ENCODE assay signal across 27 cellular contexts in genomic region chr20:41331731-41332130, GRCh38. TPM values are rescaled to one million over a fixed set of nuclear protein-coding genes. Genes with fewer than 3 reads are reported as not detected.
"Had no signal": no experiment of that assay in that cellular context is flagged by ENCODE, and none has a peak within 500 bp of the region (broad histone marks: within the 10 kb centered on the region; RNA-seq: fewer than 3 reads in every experiment).

No MANE protein-coding gene starts in this region.

- H3K9me3 Mint-ChIP-seq: memory B cell; natural killer cell; stimulated activated memory B cell treated with anti-CD40 and anti-IgM and Interleukin-4, amounts not matched to agents 10 μg/mL and 1 μg/mL and 100 μg/mL, for 72 hours had no signal

- ATAC-seq: foreskin keratinocyte; gastroesophageal sphincter; heart left ventricle; left cardiac atrium; left ventricle myocardium superior; natural killer cell; psoas muscle; right cardiac atrium; stimulated activated memory B cell treated with anti-CD40 and anti-IgM and Interleukin-4, amounts not matched to agents 10 μg/mL and 1 μg/mL and 100 μg/mL, for 72 hours; stimulated activated naive CD8-positive, alpha-beta T cell treated with anti-CD3 and anti-CD28 coated beads, Interleukin-15, Interleukin-2, amounts not matched to agents 100 U/mL and 50 U/mL, for 24 hours had no signal

- H3K79me2 ChIP-seq: hepatocyte had no signal

- H3K4me3 Mint-ChIP-seq: memory B cell; natural killer cell; stimulated activated memory B cell treated with anti-CD40 and anti-IgM and Interleukin-4, amounts not matched to agents 10 μg/mL and 1 μg/mL and 100 μg/mL, for 72 hours had no signal

- H3K27ac Mint-ChIP-seq: memory B cell; natural killer cell; stimulated activated memory B cell treated with anti-CD40 and anti-IgM and Interleukin-4, amounts not matched to agents 10 μg/mL and 1 μg/mL and 100 μg/mL, for 72 hours had no signal

- H3K27ac ChIP-seq: dorsolateral prefrontal cortex, esophagus muscularis mucosa, foreskin keratinocyte, gastroesophageal sphincter, heart left ventricle, hepatocyte, ovary, psoas muscle, sigmoid colon, testis, tibial nerve, vagina had no signal

- H3K9me3 ChIP-seq: esophagus muscularis mucosa, gastroesophageal sphincter, heart left ventricle, ovary, psoas muscle, sigmoid colon, testis, tibial nerve, vagina had no signal

- H3K27me3 ChIP-seq: dorsolateral prefrontal cortex, esophagus muscularis mucosa, foreskin keratinocyte, gastroesophageal sphincter, heart left ventricle, hepatocyte, ovary, sigmoid colon, testis, tibial nerve, vagina had no signal

- H3K4me3 ChIP-seq: dorsolateral prefrontal cortex, esophagus muscularis mucosa, gastroesophageal sphincter, heart left ventricle, hepatocyte, lung, ovary, psoas muscle, sigmoid colon, testis, tibial nerve, vagina had no signal

- H3K4me2 ChIP-seq: hepatocyte had no signal

- H3K27me3 Mint-ChIP-seq: stimulated activated memory B cell treated with anti-CD40 and anti-IgM and Interleukin-4, amounts not matched to agents 10 μg/mL and 1 μg/mL and 100 μg/mL, for 72 hours had no signal

- DNase-seq: effector CD4-positive, alpha-beta T cell; heart left ventricle; left cardiac atrium; left ventricle myocardium superior; natural killer cell; occipital lobe; ovary; posterior cingulate gyrus; psoas muscle; right cardiac atrium; sigmoid colon; stimulated activated CD4-positive, alpha-beta T cell treated with anti-CD3 and anti-CD28 coated beads, Interleukin-4, amount 100 ng/mL, for 4 hours; stimulated activated naive CD8-positive, alpha-beta T cell treated with anti-CD3 and anti-CD28 coated beads, Interleukin-15, Interleukin-2, amounts not matched to agents 100 U/mL and 50 U/mL, for 24 hours; substantia nigra; testis had no signal

- H3K36me3 ChIP-seq: esophagus muscularis mucosa, gastroesophageal sphincter, heart left ventricle, ovary, sigmoid colon, tibial nerve, vagina had no signal

- H3K36me3 Mint-ChIP-seq: memory B cell; natural killer cell; stimulated activated memory B cell treated with anti-CD40 and anti-IgM and Interleukin-4, amounts not matched to agents 10 μg/mL and 1 μg/mL and 100 μg/mL, for 72 hours had no signal

- H2AFZ ChIP-seq: hepatocyte had no signal

RNA-seq across cellular contexts. Expression of gene LPIN3, which starts 8.9 kb away (rescaled TPM):
- polyA plus RNA-seq: neural cell had no signal

RNA-seq across cellular contexts. Expression of gene EMILIN3, which starts 34.9 kb away (rescaled TPM):
- total RNA-seq: natural killer cell, renal cortical epithelial cell had no signal
